15 cellular contexts compared by ENCODE assay signal in genomic region chr7:23685770-23686169, GRCh38. TPM values are rescaled to one million over a fixed set of nuclear protein-coding genes. Genes with fewer than 3 reads are reported as not detected.
DNase-seq lines count a peak whose midpoint lies in the region; TF ChIP-seq lines count a peak whose summit lies in the region.
"Had no signal": no experiment of that assay in that cellular context is flagged by ENCODE, and none has a peak within 500 bp of the region (broad histone marks: within the 10 kb centered on the region; RNA-seq: fewer than 3 reads in every experiment).

No MANE protein-coding gene starts in this region.

- CTCF ChIA-PET in PC-9 (lab: Charles Lee) (no interaction called here), A673 (lab: Charles Lee) (no interaction called here)

- no peak overlapping the region for H3K4me2 ChIP-seq in PC-9

- no peaks in the 10 kb centered on the region for H4K20me1 ChIP-seq in PC-9 (ENCODE audit: insufficient read depth)

- peak overlapping the region; percentile 76 for H3K9ac ChIP-seq in mucosa of stomach (ENCODE audit: low read length)

- no peaks in the 10 kb centered on the region for H3K9me2 ChIP-seq in PC-9 (ENCODE audit: insufficient read depth)

- intact Hi-C loops in PC-9 (cut with micrococcal nuclease; ENCODE audit: unreplicated experiment), result loop anchor here (10.0 kb wide), 1 partner anchor 889 kb away; the partner anchor contains the start of gene PALS2
- intact Hi-C loops in A673 (cut with micrococcal nuclease; ENCODE audit: unreplicated experiment), result no loop called here

- H3K4me3 ChIP-seq in PC-9 (no peak overlapping the region), epithelial cell of esophagus (ENCODE audit: low read length) (no peak overlapping the region), mucosa of stomach (ENCODE audit: low read length) (peak overlapping the region; percentile 6), A673 (ENCODE audit: low read depth, low read length, poor library complexity, severe bottlenecking) (no peak overlapping the region)
- H3K4me3 ChIP-seq: vagina had no signal

- H3K4me1 ChIP-seq in PC-9 (replicated peaks; ENCODE audit: insufficient read depth), result peaks cover 1% of the 10 kb centered on the region
- peaks cover 30% of the 10 kb centered on the region for H3K4me1 ChIP-seq in mucosa of stomach (ENCODE audit: control insufficient read depth, insufficient read depth, low read length)
- no peaks in the 10 kb centered on the region for H3K4me1 ChIP-seq in A673 (ENCODE audit: insufficient read depth, low read length, poor library complexity, severe bottlenecking)

- no peaks in the 10 kb centered on the region for H3K36me3 ChIP-seq in PC-9 (ENCODE audit: low read depth)
- H3K36me3 ChIP-seq in mucosa of stomach (ENCODE audit: control insufficient read depth, insufficient read depth, low read length), result no peaks in the 10 kb centered on the region
- no peaks in the 10 kb centered on the region for H3K36me3 ChIP-seq in A673 (ENCODE audit: insufficient read depth, low read length, poor library complexity, severe bottlenecking)
- H3K36me3 ChIP-seq: vagina had no signal

- H3K9me3 ChIP-seq in PC-9 (ENCODE audit: insufficient read depth, low read depth) (no peaks in the 10 kb centered on the region), mucosa of stomach (ENCODE audit: control insufficient read depth, low read length) (no peaks in the 10 kb centered on the region), A673 (ENCODE audit: low read depth, low read length, poor library complexity, severe bottlenecking) (no peaks in the 10 kb centered on the region)
- H3K9me3 ChIP-seq: vagina had no signal

- peak overlapping the region; percentile 7; the same call in 1 of the 2 replicates for H2AFZ ChIP-seq in PC-9

- BruUV-seq in PC-9 (replicated peaks; lab: Mats Ljungman, UMichigan), result no TSS peak
- no TSS peak for BruUV-seq in A673 (replicated peaks; lab: Mats Ljungman, UMichigan)

- DNase-seq in COLO829 (ENCODE audit: low spot score) (peak; percentile 65), PC-9 (peak in 1 of 2 experiments; percentile 75), epithelial cell of esophagus (ENCODE audit: low read depth) (peak; percentile 5), A673 (ENCODE audit: low spot score) (no peak), erythroblast (lab: John Stamatoyannopoulos, UW) (no peak), NCI-H1694 (lab: John Stamatoyannopoulos, UW) (no peak)
- no peak for DNase-seq in activated naive CD4-positive, alpha-beta T cell treated with anti-CD3 and anti-CD28 coated beads, Interleukin-2, amount 50 U/mL, for 16 hours
- DNase-seq: DND-41; effector CD8-positive, alpha-beta T cell; glutamatergic neuron; kidney glomerular epithelial cell; NCI-H510A; SHP77 treated with DMSO at 0.1 percent for 48 hours had no signal

- H3K79me2 ChIP-seq in PC-9 (ENCODE audit: low read depth), result no peaks in the 10 kb centered on the region

- no peak overlapping the region for H3K27ac ChIP-seq in PC-9
- H3K27ac ChIP-seq in A673 (ENCODE audit: low read depth, low read length, poor library complexity, severe bottlenecking), result no peak overlapping the region
- H3K27ac ChIP-seq: vagina had no signal

- H3F3A ChIP-seq in PC-9 (ENCODE audit: insufficient read depth, low read depth), result no peaks in the 10 kb centered on the region

- no peak for TF ChIP-seq POLR2A in erythroblast (IDR thresholded peaks at IDR 0.05; ENCODE audit: low read length)

- no peaks in the 10 kb centered on the region for H3K27me3 ChIP-seq in PC-9 (ENCODE audit: insufficient read depth, low read depth)
- H3K27me3 ChIP-seq in mucosa of stomach (ENCODE audit: control insufficient read depth, insufficient read depth, low read length), result no peaks in the 10 kb centered on the region
- H3K27me3 ChIP-seq in A673 (replicated peaks; ENCODE audit: insufficient read depth, low read depth, low read length, poor library complexity), result no peaks in the 10 kb centered on the region
- H3K27me3 ChIP-seq: vagina had no signal

- TF ChIP-seq CTCF in PC-9 (conservative IDR thresholded peaks at IDR 0.05), result no peak
- TF ChIP-seq CTCF in epithelial cell of esophagus (IDR thresholded peaks at IDR 0.05; ENCODE audit: insufficient read depth, low read depth, low read length, missing control alignments), result no peak
- no peak for TF ChIP-seq CTCF in A673 (conservative IDR thresholded peaks at IDR 0.05; ENCODE audit: low read depth, low read length)

- POLR2A ChIA-PET in PC-9 (lab: Charles Lee; ENCODE audit: unreplicated experiment), result no interaction called here
- POLR2A ChIA-PET in A673 (lab: Charles Lee; ENCODE audit: low non-redundant PET), result no interaction called here

RNA-seq across cellular contexts. Expression of gene FAM221A, which starts 5.8 kb away (rescaled TPM):
- total RNA-seq in PC-9 (2021) (2.4 and 3.6 TPM in 2 replicates), A673 (2021) (8.2 and 12.0 TPM in 2 replicates)

RNA-seq across cellular contexts. Expression of gene STK31, which starts 24.2 kb away (rescaled TPM):
- total RNA-seq in PC-9 (2021), result 0.48 and 0.57 TPM in 2 replicates
- total RNA-seq in A673 (2021), result 0.34 and 0.39 TPM in 2 replicates

Comparison
In these comparisons a context has a peak if more than half of its experiments do, and no peak if none do; other contexts are left out.
1. DNase-seq: peak in COLO829 (single experiment) and epithelial cell of esophagus (single experiment); none in activated naive CD4-positive, alpha-beta T cell treated with anti-CD3 and anti-CD28 coated beads, Interleukin-2, amount 50 U/mL, for 16 hours (single experiment), A673 (single experiment), erythroblast (0 of 2) and NCI-H1694 (single experiment).